In genomic region chr17:37247825-37248224, GRCh38 we compare ENCODE assay signal across 35 cellular contexts.
"Had no signal": no experiment of that assay in that cellular context is flagged by ENCODE, and none has a peak within 500 bp of the region (broad histone marks: within the 10 kb centered on the region; RNA-seq: fewer than 3 reads in every experiment).

No MANE protein-coding gene starts in this region.

- FAIRE-seq: endometrium, endothelial cell of umbilical vein had no signal

- H3K27ac ChIP-seq: adrenal gland, ascending aorta, breast epithelium, cardiac muscle cell, colonic mucosa, epithelial cell of prostate, esophagus squamous epithelium, gastroesophageal sphincter, heart right ventricle, WERI-Rb-1 had no signal

- H3K4me3 Mint-ChIP-seq: activated B cell treated with CpG ODN at 0.5 μM for 24 hours; activated CD8-positive, alpha-beta T cell treated with anti-CD3 and anti-CD28 coated beads for 36 hours; activated naive CD8-positive, alpha-beta T cell; activated T-cell treated with anti-CD3 and anti-CD28 coated beads, Interleukin-2, amount 50 U/mL, for 4 hours; activated T-helper 17 cell treated with anti-CD3 and anti-CD28 coated beads, Interleukin-2, amount 50 U/mL, for 72 hours; brain; T-helper 17 cell; T-helper 2 cell treated with Interferon-gamma antibody and Interleukin-4, amounts not matched to agents 5 μg/mL and 100 μg/mL, for 36 hours had no signal

- DNase-seq: activated B cell treated with CpG ODN at 0.5 μM for 24 hours; activated CD4-positive, alpha-beta T cell treated with anti-CD3 and anti-CD28 coated beads for 48 hours; activated CD4-positive, alpha-beta T cell treated with anti-CD3 and anti-CD28 coated beads, Interleukin-2, amount 50 U/mL, for 1 hour; activated CD4-positive, alpha-beta T cell treated with anti-CD3 and anti-CD28 coated beads, Interleukin-2, amount 50 U/mL, for 48 hours; activated CD8-positive, alpha-beta memory T cell treated with anti-CD3 and anti-CD28 coated beads for 24 hours; activated CD8-positive, alpha-beta T cell treated with anti-CD3 and anti-CD28 coated beads for 36 hours; activated effector memory CD4-positive, alpha-beta T cell treated with Interleukin-2 at 50 U/mL for 16 hours; activated gamma-delta T cell treated with Interleukin-2 at 50 U/mL for 16 hours; activated naive CD4-positive, alpha-beta T cell treated with anti-CD3 and anti-CD28 coated beads, Interleukin-2, amount 50 U/mL, for 16 hours; activated naive CD4-positive, alpha-beta T cell treated with Interleukin-2 at 50 U/mL for 16 hours; activated T-cell treated with anti-CD3 and anti-CD28 coated beads, Interleukin-2, amount 50 U/mL, for 4 hours; adrenal gland; central memory CD4-positive, alpha-beta T cell; cerebellar nuclear complex; colonic mucosa; effector CD8-positive, alpha-beta T cell; esophagus squamous epithelium; foreskin melanocyte; heart right ventricle; hippocampal formation; T-helper 17 cell; T1000; WERI-Rb-1 had no signal

- H3K9me3 ChIP-seq: adrenal gland, ascending aorta, breast epithelium, colonic mucosa, esophagus squamous epithelium, gastroesophageal sphincter, heart right ventricle had no signal

- H3K4me1 Mint-ChIP-seq: activated B cell treated with CpG ODN at 0.5 μM for 24 hours; activated T-helper 17 cell treated with anti-CD3 and anti-CD28 coated beads, Interleukin-2, amount 50 U/mL, for 72 hours; brain had no signal

- H3K27me3 Mint-ChIP-seq: activated B cell treated with CpG ODN at 0.5 μM for 24 hours; activated CD8-positive, alpha-beta T cell treated with anti-CD3 and anti-CD28 coated beads for 36 hours; activated naive CD8-positive, alpha-beta T cell; activated T-helper 17 cell treated with anti-CD3 and anti-CD28 coated beads, Interleukin-2, amount 50 U/mL, for 72 hours; brain; T-helper 17 cell had no signal

- H3K4me1 ChIP-seq: adrenal gland, ascending aorta, breast epithelium, colonic mucosa, esophagus squamous epithelium, gastroesophageal sphincter, heart right ventricle had no signal

- ATAC-seq: activated CD4-positive, CD25-positive, alpha-beta regulatory T cell treated with anti-CD3 and anti-CD28 coated beads, Interleukin-2, amount 50 U/mL, for 24 hours; activated CD8-positive, alpha-beta T cell treated with anti-CD3 and anti-CD28 coated beads for 36 hours; activated T-cell treated with anti-CD3 and anti-CD28 coated beads, Interleukin-2, amount 50 U/mL, for 4 hours; activated T-helper 17 cell treated with anti-CD3 and anti-CD28 coated beads, Interleukin-2, amount 50 U/mL, for 72 hours; gastroesophageal sphincter; heart right ventricle; T-helper 17 cell had no signal

- H3K27me3 ChIP-seq: adrenal gland, ascending aorta, breast epithelium, cardiac muscle cell, colonic mucosa, esophagus squamous epithelium, gastroesophageal sphincter, heart right ventricle had no signal

- H3K27ac Mint-ChIP-seq: activated B cell treated with CpG ODN at 0.5 μM for 24 hours; activated CD8-positive, alpha-beta T cell treated with anti-CD3 and anti-CD28 coated beads for 36 hours; activated naive CD8-positive, alpha-beta T cell; activated T-helper 17 cell treated with anti-CD3 and anti-CD28 coated beads, Interleukin-2, amount 50 U/mL, for 72 hours; brain; T-helper 17 cell; T-helper 2 cell treated with Interferon-gamma antibody and Interleukin-4, amounts not matched to agents 5 μg/mL and 100 μg/mL, for 36 hours had no signal

- H3K4me3 ChIP-seq: adrenal gland, ascending aorta, breast epithelium, cardiac muscle cell, colonic mucosa, esophagus squamous epithelium, gastroesophageal sphincter, heart right ventricle had no signal

- H3K9me3 Mint-ChIP-seq: activated B cell treated with CpG ODN at 0.5 μM for 24 hours; activated CD8-positive, alpha-beta T cell treated with anti-CD3 and anti-CD28 coated beads for 36 hours; activated T-cell treated with anti-CD3 and anti-CD28 coated beads, Interleukin-2, amount 50 U/mL, for 4 hours; activated T-helper 17 cell treated with anti-CD3 and anti-CD28 coated beads, Interleukin-2, amount 50 U/mL, for 72 hours; brain; T-helper 2 cell treated with Interferon-gamma antibody and Interleukin-4, amounts not matched to agents 5 μg/mL and 100 μg/mL, for 36 hours had no signal
